Comparison of ENCODE assay signal across 18 cellular contexts in genomic region chr3:122512284-122512683, GRCh38. TPM values are rescaled to one million over a fixed set of nuclear protein-coding genes. Genes with fewer than 3 reads are reported as not detected.
DNase-seq lines count a peak whose midpoint lies in the region; ATAC-seq and TF ChIP-seq lines count a peak whose summit lies in the region.
"Had no signal": no experiment of that assay in that cellular context is flagged by ENCODE, and none has a peak within 500 bp of the region (broad histone marks: within the 10 kb centered on the region; RNA-seq: fewer than 3 reads in every experiment).

No MANE protein-coding gene starts in this region.

- no peak overlapping the region for H3K27ac Mint-ChIP-seq in endothelial cell (ENCODE audit: unreplicated experiment)
- H3K27ac Mint-ChIP-seq: T-helper 1 cell treated with Interleukin-12 subunit alpha and Interleukin-12 subunit beta and Interleukin-4 antibody, amounts not matched to agents 30 μg/mL and 1 μg/mL, for 36 hours had no signal

- peaks cover 3% of the 10 kb centered on the region for H3K27me3 Mint-ChIP-seq in endothelial cell (ENCODE audit: unreplicated experiment)
- H3K27me3 Mint-ChIP-seq: activated B cell treated with CpG ODN at 0.5 μM for 24 hours had no signal

- peaks cover 34% of the 10 kb centered on the region for H3K4me1 ChIP-seq in DND-41 (ENCODE audit: insufficient read depth, low read length)
- H3K4me1 ChIP-seq in HUES64 (ENCODE audit: insufficient read depth, low read length) = peaks cover 42% of the 10 kb centered on the region
- peaks cover 52 to 61% of the 10 kb centered on the region in 2 experiments for H3K4me1 ChIP-seq in neutrophil (ENCODE audit: control insufficient read depth in 1 of 2, insufficient read depth in 1 of 2, low read depth in 1 of 2, low read length in 1 of 2)
- peaks cover 0 to 31% (median 19%) of the 10 kb centered on the region in 4 donors for H3K4me1 ChIP-seq in tibial nerve

- no peaks in the 10 kb centered on the region for H3K36me3 Mint-ChIP-seq in endothelial cell (ENCODE audit: low read depth, unreplicated experiment)

- no peaks in the 10 kb centered on the region for H3K36me3 ChIP-seq in DND-41 (ENCODE audit: insufficient read depth, low read length)
- no peaks in the 10 kb centered on the region for H3K36me3 ChIP-seq in HUES64 (ENCODE audit: insufficient read depth, low read length)
- H3K36me3 ChIP-seq in neutrophil = no peaks in the 10 kb centered on the region
- no peaks in the 10 kb centered on the region for H3K36me3 ChIP-seq in tibial nerve

- H3K9me3 ChIP-seq in DND-41 (ENCODE audit: insufficient read depth, low read length, severe bottlenecking) (no peaks in the 10 kb centered on the region), HUES64 (ENCODE audit: insufficient read depth, low read depth, low read length) (no peaks in the 10 kb centered on the region), neutrophil (no peaks in the 10 kb centered on the region), tibial nerve (peaks cover 0 to 6% (median 0%) of the 10 kb centered on the region in 4 donors)

- peaks cover 67% of the 10 kb centered on the region for H4K20me1 ChIP-seq in DND-41 (ENCODE audit: insufficient read depth, low read length)

- peaks cover 37% of the 10 kb centered on the region for H3K4me1 Mint-ChIP-seq in endothelial cell (ENCODE audit: unreplicated experiment)

- H3K9me3 Mint-ChIP-seq in endothelial cell (ENCODE audit: unreplicated experiment) = no peaks in the 10 kb centered on the region
- H3K9me3 Mint-ChIP-seq: T-helper 1 cell treated with Interleukin-12 subunit alpha and Interleukin-12 subunit beta and Interleukin-4 antibody, amounts not matched to agents 30 μg/mL and 1 μg/mL, for 36 hours had no signal

- H2AFZ ChIP-seq in DND-41 (ENCODE audit: low read depth, low read length) = no peak overlapping the region

- H3K27me3 ChIP-seq in DND-41 (ENCODE audit: insufficient read depth, low read length, poor library complexity) (no peaks in the 10 kb centered on the region), HUES64 (ENCODE audit: insufficient read depth, low read length) (no peaks in the 10 kb centered on the region), neutrophil (no peaks in the 10 kb centered on the region), tibial nerve (no peaks in the 10 kb centered on the region)

- no peak for TF ChIP-seq EP300 in tibial nerve (IDR thresholded peaks at IDR 0.05)

- no peak overlapping the region for H3K9ac ChIP-seq in DND-41 (ENCODE audit: low read depth, low read length)
- H3K9ac ChIP-seq in HUES64 (ENCODE audit: low read depth, low read length) = no peak overlapping the region

- no peak for TF ChIP-seq CTCF in DND-41 (IDR thresholded peaks at IDR 0.05; ENCODE audit: borderline replicate concordance, extremely low read depth, low read length, poor library complexity, severe bottlenecking)
- TF ChIP-seq CTCF in endothelial cell (IDR thresholded peaks at IDR 0.05; ENCODE audit: unreplicated experiment) = no peak
- TF ChIP-seq CTCF in neutrophil (IDR thresholded peaks at IDR 0.05) = no peak
- TF ChIP-seq CTCF in tibial nerve (IDR thresholded peaks at IDR 0.05) = no peak

- TF ChIP-seq POLR2A in tibial nerve (IDR thresholded peaks at IDR 0.05) = no peak

- H3K4me3 Mint-ChIP-seq in endothelial cell (ENCODE audit: unreplicated experiment) = peak overlapping the region; percentile 17

- peaks cover 75% of the 10 kb centered on the region for H3K79me2 ChIP-seq in DND-41 (ENCODE audit: insufficient read depth, low read length)

- H3K4me2 ChIP-seq in DND-41 (ENCODE audit: insufficient read depth, low read length) = peak overlapping the region; percentile 96; the same call in 1 of the 2 replicates

- H3K4me3 ChIP-seq in DND-41 (ENCODE audit: low read depth in 1 of 2, low read length in 2 of 2) (peak overlapping the region in 1 of 2 experiments; percentile 5; a peak in 1 of 4 replicates), HUES64 (ENCODE audit: low read length) (peak overlapping the region; percentile 97; the same call in 1 of the 2 replicates), neutrophil (ENCODE audit: low read depth in 1 of 2, low read length in 1 of 2) (no peak overlapping the region), tibial nerve (no peak overlapping the region)

- H3K27ac ChIP-seq in DND-41 (ENCODE audit: low read length) (no peak overlapping the region), HUES64 (ENCODE audit: low read depth, low read length) (no peak overlapping the region), neutrophil (peak overlapping the region; percentile 98), tibial nerve (no peak overlapping the region)

- ATAC-seq in DND-41 (ENCODE audit: insufficient read depth, low read depth) (no peak), HG02763 (IDR thresholded peaks at IDR 0.05; ENCODE audit: unreplicated experiment) (no peak)
- ATAC-seq: left cardiac atrium had no signal

- 58% methylated on average over 13 of the region's 15 CpGs for WGBS in HUES64
- 84 to 87% methylated on average over 15 of the region's 15 CpGs for whole genome bisulfite sequencing in tibial nerve, 2 donors

- DNase-seq in DND-41 (no peak), endothelial cell (ENCODE audit: low spot score) (no peak), tibial nerve (ENCODE audit: low spot score in 2 of 2) (no peak), A172 (ENCODE audit: low spot score) (no peak)
- no peak for DNase-seq in activated effector memory CD4-positive, alpha-beta T cell treated with anti-CD3 and anti-CD28 coated beads, Interleukin-2, amount 50 U/mL, for 16 hours
- DNase-seq: activated B cell treated with CpG ODN at 0.5 μM for 24 hours, amygdala, cerebellar nuclear complex, Karpas-422, left cardiac atrium, NCI-H1417, NCI-H2171, NCI-H69, SHP77 treated with DMSO at 0.1 percent for 48 hours had no signal

RNA-seq across cellular contexts. Expression of gene KPNA1, which starts 2.5 kb away (rescaled TPM):
- 36.5 TPM for polyA plus RNA-seq in HUES64 (2013, experiment 1 of 2)
- 37.7 TPM for polyA plus RNA-seq in HUES64 (2013, experiment 2 of 2)
- total RNA-seq in endothelial cell (ENCODE audit: unreplicated experiment) (87.2 TPM), tibial nerve (10 to 100 TPM; 36.8 to 46.5 (median 41.8) TPM)
- 23.8 and 30.6 TPM in 2 replicates for total RNA-seq in A172 (2014; rRNA removed; shearing (Covaris generic))

RNA-seq across cellular contexts. Expression of gene PARP9, which starts 51.8 kb away (rescaled TPM):
- polyA plus RNA-seq in HUES64 (2013, experiment 1 of 2) = 1.4 TPM
- 1.8 TPM for polyA plus RNA-seq in HUES64 (2013, experiment 2 of 2)
- total RNA-seq in endothelial cell (ENCODE audit: unreplicated experiment) = 2.7 TPM
- 10 to 100 TPM; 16.1 to 32.6 (median 22.4) TPM for total RNA-seq in tibial nerve
- total RNA-seq in A172 (2014; rRNA removed; shearing (Covaris generic)) = 20.6 and 22.8 TPM in 2 replicates

RNA-seq across cellular contexts. Expression of gene DTX3L, which starts 51.9 kb away (rescaled TPM):
- polyA plus RNA-seq in HUES64 (2013, experiment 1 of 2) = 2.3 TPM
- polyA plus RNA-seq in HUES64 (2013, experiment 2 of 2) = 2.2 TPM
- total RNA-seq in endothelial cell (ENCODE audit: unreplicated experiment) (6.0 TPM), tibial nerve (10 to 100 TPM; 14.9 to 23.2 (median 18.9) TPM)
- 26.1 and 26.3 TPM in 2 replicates for total RNA-seq in A172 (2014; rRNA removed; shearing (Covaris generic))
